1 cellular context compared by ENCODE assay signal in the genomic region with DNA sequence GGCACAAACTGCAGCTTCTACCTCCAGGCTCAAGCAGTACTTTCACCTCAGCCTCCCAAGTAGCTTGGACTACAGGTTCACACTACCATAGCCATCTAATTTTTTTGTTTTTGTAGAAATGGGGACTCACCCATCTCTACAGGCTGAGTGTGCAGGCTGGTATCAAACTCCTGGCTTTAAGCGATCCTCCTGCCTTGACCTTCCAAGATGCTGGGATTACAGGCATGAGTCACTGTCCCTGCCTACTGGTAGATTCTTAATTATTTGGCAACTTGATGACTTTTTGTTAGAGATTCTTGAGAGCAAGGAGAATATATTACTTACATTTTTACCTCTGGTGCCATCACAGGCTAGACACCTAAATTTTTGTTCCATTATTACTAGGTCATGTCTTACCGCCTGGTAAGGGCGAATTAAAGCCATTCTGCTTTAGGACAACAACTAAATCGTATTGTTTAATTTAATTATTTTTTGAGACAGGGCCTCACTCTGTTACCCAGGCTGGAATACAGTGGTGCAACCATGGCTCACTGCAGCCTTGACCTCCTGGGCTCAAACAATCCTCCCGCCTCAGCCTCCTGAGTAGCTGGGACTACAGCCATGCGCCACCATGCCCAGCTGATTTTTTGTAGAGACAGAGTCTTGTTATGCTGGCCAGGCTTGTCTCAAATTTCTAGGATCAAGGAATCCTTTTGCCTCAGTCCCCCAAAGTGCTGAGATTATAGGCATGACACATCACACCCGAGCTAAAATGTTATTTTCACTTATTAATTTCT.
TF ChIP-seq lines count a peak whose summit lies in the region.

No MANE protein-coding gene starts in this region.

TF ChIP-seq in K562, 482 proteins besides CTCF, POLR2A, EP300 and RAD21:
- TF ChIP-seq FOXK1 (CRISPR knock-in tag; IDR thresholded peaks at IDR 0.05; ENCODE audit: borderline replicate concordance) (no peak), FOSL1 (tag; conservative IDR thresholded peaks at IDR 0.05) (0 out of 2 replicates have a peak, but pooled peaks have one; percentile 28), JUND (IDR thresholded peaks at IDR 0.05; ENCODE audit: borderline replicate concordance, low read depth, low read length) (0 out of 2 replicates have a peak, but pooled peaks have one; percentile 16), JUND (tag; IDR thresholded peaks at IDR 0.05; ENCODE audit: borderline replicate concordance, low read depth, low read length) (no peak)
